In genomic region chr9:130833324-130833990, GRCh38 we compare ENCODE assay signal across 10 cellular contexts. TPM values are rescaled to one million over a fixed set of nuclear protein-coding genes. Genes with fewer than 3 reads are reported as not detected.
DNase-seq lines count a peak whose midpoint lies in the region; ATAC-seq and TF ChIP-seq lines count a peak whose summit lies in the region.
"Had no signal": no experiment of that assay in that cellular context is flagged by ENCODE, and none has a peak within 500 bp of the region (broad histone marks: within the 10 kb centered on the region; RNA-seq: fewer than 3 reads in every experiment).

No MANE protein-coding gene starts in this region.

- no peak for ATAC-seq in activated naive CD4-positive, alpha-beta T cell treated with anti-CD3 and anti-CD28 coated beads, Interleukin-2, amount 50 U/mL, for 72 hours
- no peak for ATAC-seq in activated naive CD8-positive, alpha-beta T cell treated with anti-CD3 and anti-CD28 coated beads, Interleukin-2, amount 50 U/mL, for 24 hours

- no peak for TF ChIP-seq RAD21 in liver (IDR thresholded peaks at IDR 0.05)

- H3K4me1 ChIP-seq in liver (ENCODE audit: control insufficient read depth in 4 of 4, insufficient read depth in 4 of 4, low read length in 3 of 4) = peaks cover 2 to 22% (median 13%) of the 10 kb centered on the region in 4 donors
- H3K4me1 ChIP-seq in tibial nerve = peaks cover 0 to 51% (median 22%) of the 10 kb centered on the region in 4 donors

- no peak for DNase-seq in activated naive CD4-positive, alpha-beta T cell treated with anti-CD3 and anti-CD28 coated beads, Interleukin-2, amount 50 U/mL, for 72 hours (ENCODE audit: low spot score in 2 of 2)
- DNase-seq in activated naive CD8-positive, alpha-beta T cell treated with anti-CD3 and anti-CD28 coated beads, Interleukin-2, amount 50 U/mL, for 24 hours = no peak
- DNase-seq in tibial nerve (ENCODE audit: low spot score in 2 of 2) (no peak), posterior vena cava (ENCODE audit: low spot score) (no peak), NAMALWA (ENCODE audit: low spot score) (no peak), COR-L47 (lab: John Stamatoyannopoulos, UW) (no peak)
- DNase-seq: activated CD4-positive, alpha-beta T cell treated with anti-CD3 and anti-CD28 coated beads for 48 hours; NCI-H2081 treated with DMSO at 0.1 percent for 48 hours had no signal

- peaks cover 2% of the 10 kb centered on the region for H3K36me3 Mint-ChIP-seq in activated naive CD4-positive, alpha-beta T cell treated with anti-CD3 and anti-CD28 coated beads, Interleukin-2, amount 50 U/mL, for 24 hours
- peaks cover 8% of the 10 kb centered on the region in 2 donors for H3K36me3 Mint-ChIP-seq in activated naive CD4-positive, alpha-beta T cell treated with anti-CD3 and anti-CD28 coated beads, Interleukin-2, amount 50 U/mL, for 72 hours
- H3K36me3 Mint-ChIP-seq in activated naive CD8-positive, alpha-beta T cell treated with anti-CD3 and anti-CD28 coated beads, Interleukin-2, amount 50 U/mL, for 24 hours (ENCODE audit: low read depth) = peaks cover 12% of the 10 kb centered on the region

- no peaks in the 10 kb centered on the region for H3K9me3 Mint-ChIP-seq in activated naive CD4-positive, alpha-beta T cell treated with anti-CD3 and anti-CD28 coated beads, Interleukin-2, amount 50 U/mL, for 24 hours
- peaks cover 0 to 4% of the 10 kb centered on the region in 2 donors for H3K9me3 Mint-ChIP-seq in activated naive CD4-positive, alpha-beta T cell treated with anti-CD3 and anti-CD28 coated beads, Interleukin-2, amount 50 U/mL, for 72 hours
- H3K9me3 Mint-ChIP-seq in activated naive CD8-positive, alpha-beta T cell treated with anti-CD3 and anti-CD28 coated beads, Interleukin-2, amount 50 U/mL, for 24 hours = peaks cover 5% of the 10 kb centered on the region

- H3K4me1 Mint-ChIP-seq in activated naive CD4-positive, alpha-beta T cell treated with anti-CD3 and anti-CD28 coated beads, Interleukin-2, amount 50 U/mL, for 24 hours = peaks cover 47% of the 10 kb centered on the region
- H3K4me1 Mint-ChIP-seq in activated naive CD8-positive, alpha-beta T cell treated with anti-CD3 and anti-CD28 coated beads, Interleukin-2, amount 50 U/mL, for 24 hours = peaks cover 38% of the 10 kb centered on the region

- H3K27ac ChIP-seq in liver (ENCODE audit: low read depth in 1 of 2, low read length in 2 of 2) (peak overlapping the region; percentile 84 to 95), tibial nerve (peak overlapping the region in 3 of 4 donors; percentile 89 to 96 (median 94))

- TF ChIP-seq CTCF in liver (IDR thresholded peaks at IDR 0.05; ENCODE audit: low read depth, low read length, missing input control) (no peak), tibial nerve (IDR thresholded peaks at IDR 0.05) (no peak)

- TF ChIP-seq POLR2A in tibial nerve (IDR thresholded peaks at IDR 0.05) = no peak

- 86% methylated on average over 6 of the region's 6 CpGs for WGBS in liver
- whole genome bisulfite sequencing in tibial nerve, 2 donors = 50 to 58% methylated on average over 5 to 6 of the region's 6 CpGs

- H3K27me3 ChIP-seq in liver (ENCODE audit: control insufficient read depth in 4 of 4, insufficient read depth in 4 of 4, low read length in 3 of 4) (no peaks in the 10 kb centered on the region), tibial nerve (no peaks in the 10 kb centered on the region)

- no peaks in the 10 kb centered on the region for H3K36me3 ChIP-seq in liver (ENCODE audit: control insufficient read depth in 4 of 4, insufficient read depth in 3 of 4, low read depth in 1 of 4, low read length in 3 of 4)
- no peaks in the 10 kb centered on the region for H3K36me3 ChIP-seq in tibial nerve

- no peak overlapping the region for H3K9ac ChIP-seq in liver (ENCODE audit: low read depth in 1 of 2, low read length in 2 of 2)

- H3K4me3 Mint-ChIP-seq in activated naive CD4-positive, alpha-beta T cell treated with anti-CD3 and anti-CD28 coated beads, Interleukin-2, amount 50 U/mL, for 24 hours = peak overlapping the region; percentile 16
- peak overlapping the region; percentile 86 for H3K4me3 Mint-ChIP-seq in activated naive CD8-positive, alpha-beta T cell treated with anti-CD3 and anti-CD28 coated beads, Interleukin-2, amount 50 U/mL, for 24 hours

- no peak overlapping the region for H3K4me3 ChIP-seq in liver (ENCODE audit: low read depth in 1 of 3, low read length in 3 of 3)
- H3K4me3 ChIP-seq in tibial nerve = no peak overlapping the region

- TF ChIP-seq EP300 in tibial nerve (IDR thresholded peaks at IDR 0.05) = no peak

- H3K27me3 Mint-ChIP-seq in activated naive CD4-positive, alpha-beta T cell treated with anti-CD3 and anti-CD28 coated beads, Interleukin-2, amount 50 U/mL, for 24 hours = no peaks in the 10 kb centered on the region
- no peaks in the 10 kb centered on the region for H3K27me3 Mint-ChIP-seq in activated naive CD8-positive, alpha-beta T cell treated with anti-CD3 and anti-CD28 coated beads, Interleukin-2, amount 50 U/mL, for 24 hours

- no peak overlapping the region for H3K27ac Mint-ChIP-seq in activated naive CD4-positive, alpha-beta T cell treated with anti-CD3 and anti-CD28 coated beads, Interleukin-2, amount 50 U/mL, for 24 hours
- H3K27ac Mint-ChIP-seq in activated naive CD4-positive, alpha-beta T cell treated with anti-CD3 and anti-CD28 coated beads, Interleukin-2, amount 50 U/mL, for 72 hours = peak overlapping the region in 1 of 2 donors; percentile 99
- no peak overlapping the region for H3K27ac Mint-ChIP-seq in activated naive CD8-positive, alpha-beta T cell treated with anti-CD3 and anti-CD28 coated beads, Interleukin-2, amount 50 U/mL, for 24 hours

- H3K9me3 ChIP-seq in liver (ENCODE audit: control insufficient read depth in 4 of 4, low read length in 3 of 4) = no peaks in the 10 kb centered on the region
- H3K9me3 ChIP-seq in tibial nerve = no peaks in the 10 kb centered on the region

- intact Hi-C loops in posterior vena cava (cut with DNase I) = loop anchor here (1.0 to 5.0 kb wide), 2 partner anchors 36 to 122 kb away; no protein-coding TSS in a partner anchor

TF ChIP-seq in liver, 16 proteins besides CTCF, POLR2A, EP300 and RAD21:
- no peak for TF ChIP-seq HNF4G (IDR thresholded peaks at IDR 0.05)
- TF ChIP-seq TAF1 (conservative IDR thresholded peaks at IDR 0.05) = no peak
- TF ChIP-seq FOXA2 (IDR thresholded peaks at IDR 0.05) = no peak
- TF ChIP-seq HNF4A (conservative IDR thresholded peaks at IDR 0.05) = no peak
- peak; percentile 38 to 66 for TF ChIP-seq RXRA (IDR thresholded peaks at IDR 0.05)
TF ChIP-seq in liver: peak in this region for 1.

RNA-seq across cellular contexts. Expression of gene ABL1, which starts 1.6 kb away (rescaled TPM):
- total RNA-seq in activated naive CD4-positive, alpha-beta T cell treated with anti-CD3 and anti-CD28 coated beads, Interleukin-2, amount 50 U/mL, for 72 hours = 10 to 100 TPM; 24.4 to 35.0 TPM
- 10 to 100 TPM; 11.2 to 14.2 TPM for total RNA-seq in liver
- polyA plus RNA-seq in liver = 10 to 100 TPM in 1 of 2 donors, 1 to 10 TPM in 1; 4.2 to 10.7 TPM
- 100 to 1,000 TPM in 1 of 4 donors, 10 to 100 TPM in 3; 58.0 to 105 (median 78.6) TPM for total RNA-seq in tibial nerve
- 10 to 100 TPM; 80.5 to 85.0 TPM for total RNA-seq in posterior vena cava
